Comparison of ENCODE assay signal across 8 cellular contexts in genomic region chr2:74148457-74149248, GRCh38. TPM values are rescaled to one million over a fixed set of nuclear protein-coding genes. Genes with fewer than 3 reads are reported as not detected.
DNase-seq lines count a peak whose midpoint lies in the region; ATAC-seq and TF ChIP-seq lines count a peak whose summit lies in the region.

No MANE protein-coding gene starts in this region.

- peaks cover 3 to 7% of the 10 kb centered on the region in 2 experiments; a peak in 2 of 4 replicates for H3K4me1 Mint-ChIP-seq in H9
- H3K4me1 Mint-ChIP-seq in CD14-positive monocyte = no peaks in the 10 kb centered on the region

- H3K14ac ChIP-seq in H9 (ENCODE audit: insufficient read depth, low read length) = peak overlapping the region; percentile 37; the same call in 1 of the 2 replicates

- H3T11ph ChIP-seq in H9 (ENCODE audit: low read length) = no peak overlapping the region

- H2BK5ac ChIP-seq in H9 (ENCODE audit: insufficient read length, low read length) = no peak overlapping the region

- peaks cover 0 to 19% (median 15%) of the 10 kb centered on the region in 3 experiments; a peak in 5 of 7 replicates for H3K36me3 Mint-ChIP-seq in H9 (ENCODE audit: insufficient read depth in 1 of 3, low read depth in 3 of 3)
- peaks cover 17 to 34% of the 10 kb centered on the region in 2 donors for H3K36me3 Mint-ChIP-seq in CD14-positive monocyte

- intact Hi-C loops in CD14-positive monocyte (cut with micrococcal nuclease) = loop anchor here in 1 of 2 donors (10.0 kb wide), 2 partner anchors 66 to 324 kb away; partner anchors contain the start of gene STAMBP

- H2BK12ac ChIP-seq in H9 (ENCODE audit: insufficient read length, low read depth, low read length) = no peak overlapping the region

- no peak overlapping the region for H2BK15ac ChIP-seq in H9 (ENCODE audit: low read depth, low read length)

- DNase-seq in H9 (peak; percentile 33), SJCRH30 (no peak), iPS DF 6.9 (ENCODE audit: low read depth, low spot score) (no peak), NCI-H510A (lab: John Stamatoyannopoulos, UW) (no peak), CD14-positive monocyte (ENCODE audit: low spot score) (no peak), NCI-H1105 (lab: John Stamatoyannopoulos, UW) (no peak)

- H3K9me3 Mint-ChIP-seq in H9 (no peaks in the 10 kb centered on the region), CD14-positive monocyte (no peaks in the 10 kb centered on the region)

- H3K9ac ChIP-seq in H9 (ENCODE audit: extremely low read depth, insufficient read length, low read length) (peak overlapping the region; percentile 77), stomach smooth muscle (ENCODE audit: low read length in 2 of 2) (peak overlapping the region; percentile 76 to 89)

- no peak overlapping the region for H2BK120ac ChIP-seq in H9 (ENCODE audit: low read depth, low read length, poor library complexity, severe bottlenecking)

- no peaks in the 10 kb centered on the region for H3K79me1 ChIP-seq in H9 (ENCODE audit: insufficient read depth, low read depth, low read length, poor library complexity, severe bottlenecking)

- H3K56ac ChIP-seq in H9 (ENCODE audit: insufficient read length, low read depth, low read length) = no peak overlapping the region

- H3K4me3 Mint-ChIP-seq in H9 (no peak overlapping the region), CD14-positive monocyte (no peak overlapping the region)

- H3K27me3 Mint-ChIP-seq in H9 (ENCODE audit: low read depth) (no peaks in the 10 kb centered on the region), CD14-positive monocyte (ENCODE audit: low read depth in 3 of 3) (peaks cover 0 to 2% (median 0%) of the 10 kb centered on the region in 3 donors)

- H4K8ac ChIP-seq in H9 (replicated peaks; ENCODE audit: insufficient read length, low read depth, low read length) = no peak overlapping the region

- H4K20me1 ChIP-seq in H9 (ENCODE audit: control insufficient read depth, insufficient read depth, insufficient read length) = no peaks in the 10 kb centered on the region

- no peak overlapping the region for H2BK20ac ChIP-seq in H9 (ENCODE audit: low read depth, low read length, poor library complexity, severe bottlenecking)

- no peaks in the 10 kb centered on the region for H3K9me3 ChIP-seq in H9 (ENCODE audit: control insufficient read depth, low read depth, low read length)
- no peaks in the 10 kb centered on the region for H3K9me3 ChIP-seq in SJCRH30 (replicated peaks)
- no peaks in the 10 kb centered on the region for H3K9me3 ChIP-seq in iPS DF 6.9 (ENCODE audit: control insufficient read depth, insufficient read depth, low read length)
- H3K9me3 ChIP-seq in stomach smooth muscle (ENCODE audit: control insufficient read depth in 2 of 2, low read length in 2 of 2) = no peaks in the 10 kb centered on the region

- H2AK5ac ChIP-seq in H9 (ENCODE audit: insufficient read length, low read length) = no peak overlapping the region

- ATAC-seq in HG03108 (IDR thresholded peaks at IDR 0.05; ENCODE audit: unreplicated experiment) = no peak

- H3K27ac ChIP-seq in H9 (ENCODE audit: insufficient read length, low read depth, low read length) (no peak overlapping the region), SJCRH30 (no peak overlapping the region), iPS DF 6.9 (ENCODE audit: low read length) (no peak overlapping the region), stomach smooth muscle (ENCODE audit: low read length) (peak overlapping the region; percentile 37)

- no peak overlapping the region for H3K4ac ChIP-seq in H9 (ENCODE audit: low read depth, low read length)

- H3K4me3 ChIP-seq in SJCRH30 = peak overlapping the region; percentile 84
- H3K4me3 ChIP-seq in iPS DF 6.9 (ENCODE audit: low read length) = peak overlapping the region; percentile 92; the same call in 1 of the 2 replicates
- peak overlapping the region; percentile 78 to 93 for H3K4me3 ChIP-seq in stomach smooth muscle (ENCODE audit: low read length in 2 of 2)

- no peaks in the 10 kb centered on the region for H3K79me2 ChIP-seq in H9 (ENCODE audit: insufficient read depth, low read length)

- no CpG with 5 or more reads among the region's 16 CpGs for WGBS in H9 (ENCODE audit: extremely low coverage, insufficient read length, low lambda C conversion rate)
- no CpG with 5 or more reads among the region's 16 CpGs for WGBS in iPS DF 6.9 (ENCODE audit: insufficient coverage, insufficient read length)

- H3K27me3 ChIP-seq in H9 (ENCODE audit: insufficient read depth, low read length) = no peaks in the 10 kb centered on the region
- H3K27me3 ChIP-seq in SJCRH30 = no peaks in the 10 kb centered on the region
- no peaks in the 10 kb centered on the region for H3K27me3 ChIP-seq in iPS DF 6.9 (ENCODE audit: control insufficient read depth, insufficient read depth, low read length)
- H3K27me3 ChIP-seq in stomach smooth muscle (ENCODE audit: control insufficient read depth in 1 of 2, insufficient read depth in 2 of 2, low read length in 2 of 2) = no peaks in the 10 kb centered on the region

- no peak overlapping the region for H3K18ac ChIP-seq in H9 (ENCODE audit: insufficient read length, low read depth, low read length)

- peaks cover 20% of the 10 kb centered on the region for H3K36me3 ChIP-seq in SJCRH30
- peaks cover 3% of the 10 kb centered on the region; the same call in 1 of the 2 replicates for H3K36me3 ChIP-seq in iPS DF 6.9 (ENCODE audit: control insufficient read depth, insufficient read depth, low read length)
- peaks cover 2 to 12% of the 10 kb centered on the region in 2 donors for H3K36me3 ChIP-seq in stomach smooth muscle (ENCODE audit: control insufficient read depth in 2 of 2, insufficient read depth in 2 of 2, low read length in 2 of 2)

- H4K5ac ChIP-seq in H9 (ENCODE audit: insufficient read length, low read depth, low read length) = no peak overlapping the region

- H2AFZ ChIP-seq in H9 (ENCODE audit: low read length) = no peak overlapping the region

- no peak overlapping the region for H4K91ac ChIP-seq in H9 (ENCODE audit: insufficient read length, low read depth, low read length)

- H3K4me2 ChIP-seq in H9 (ENCODE audit: insufficient read depth, insufficient read length, low read length) = peak overlapping the region; percentile 58

- H3K4me1 ChIP-seq in H9 (ENCODE audit: insufficient read depth, low read length) (no peaks in the 10 kb centered on the region), SJCRH30 (no peaks in the 10 kb centered on the region), iPS DF 6.9 (ENCODE audit: control insufficient read depth, insufficient read depth, low read length) (peaks cover 3% of the 10 kb centered on the region), stomach smooth muscle (ENCODE audit: control insufficient read depth, insufficient read depth, low read length) (peaks cover 23% of the 10 kb centered on the region)

- no peak overlapping the region for H3K23ac ChIP-seq in H9 (ENCODE audit: insufficient read length, low read depth, low read length)

- H3K23me2 ChIP-seq in H9 (ENCODE audit: insufficient read length, low read depth, low read length, poor library complexity, severe bottlenecking) = peaks cover 13% of the 10 kb centered on the region

- TF ChIP-seq CTCF in H9 (conservative IDR thresholded peaks at IDR 0.05) (no peak), CD14-positive monocyte (IDR thresholded peaks at IDR 0.05) (no peak)

- H3K27ac Mint-ChIP-seq in H9 = no peak overlapping the region
- H3K27ac Mint-ChIP-seq in CD14-positive monocyte = no peak overlapping the region

RNA-seq across cellular contexts. Expression of gene BOLA3, which starts 0.9 kb away (rescaled TPM):
- 45.0 and 51.9 TPM in 2 replicates for total RNA-seq in H9 (2021)
- total RNA-seq in SJCRH30 (2014; rRNA removed; shearing (Covaris generic)) = 54.6 and 60.1 TPM in 2 replicates
- polyA plus RNA-seq in CD14-positive monocyte = 1 to 10 TPM; 7.7 to 8.0 TPM

RNA-seq across cellular contexts. Expression of gene MOB1A, which starts 30.0 kb away (rescaled TPM):
- total RNA-seq in H9 (2021) = 95.1 and 98.6 TPM in 2 replicates
- 175 and 185 TPM in 2 replicates for total RNA-seq in SJCRH30 (2014; rRNA removed; shearing (Covaris generic))
- 100 to 1,000 TPM; 285 to 367 TPM for polyA plus RNA-seq in CD14-positive monocyte

RNA-seq across cellular contexts. Expression of gene MTHFD2, which starts 49.8 kb away (rescaled TPM):
- 186 and 201 TPM in 2 replicates for total RNA-seq in H9 (2021)
- 210 and 236 TPM in 2 replicates for total RNA-seq in SJCRH30 (2014; rRNA removed; shearing (Covaris generic))
- polyA plus RNA-seq in CD14-positive monocyte = 10 to 100 TPM; 24.1 to 39.4 TPM
